In genomic region chr1:116418091-116418830, GRCh38 we compare ENCODE assay signal across 1 cellular context.
TF ChIP-seq lines count a peak whose summit lies in the region.

No MANE protein-coding gene starts in this region.

TF ChIP-seq in HepG2, 621 proteins besides CTCF, POLR2A, EP300 and RAD21 (continued from another document and continues in another):
- TF ChIP-seq PRDM15 (CRISPR knock-in tag; IDR thresholded peaks at IDR 0.05) (peak; percentile 86), ZSCAN12 (CRISPR knock-in tag; IDR thresholded peaks at IDR 0.05) (no peak), ZNF331 (CRISPR knock-in tag; IDR thresholded peaks at IDR 0.05) (peak; percentile 79), PAWR (CRISPR knock-in tag; IDR thresholded peaks at IDR 0.05; ENCODE audit: borderline replicate concordance) (no peak), AHR (CRISPR knock-in tag; IDR thresholded peaks at IDR 0.05) (peak; percentile 93; the same call in 1 of the 2 replicates), MXD4 (CRISPR knock-in tag; IDR thresholded peaks at IDR 0.05) (peak; percentile 18; the same call in 1 of the 2 replicates), ATF2 (CRISPR knock-in tag; IDR thresholded peaks at IDR 0.05) (peak; percentile 66), ZXDC (CRISPR knock-in tag; IDR thresholded peaks at IDR 0.05) (no peak; the same call in 1 of the 2 replicates), ZNF317 (CRISPR knock-in tag; IDR thresholded peaks at IDR 0.05) (peak; percentile 43; the same call in 1 of the 2 replicates), FOXP4 (CRISPR knock-in tag; IDR thresholded peaks at IDR 0.05) (peak; percentile 38; the same call in 1 of the 2 replicates), HDAC1 (CRISPR knock-in tag; IDR thresholded peaks at IDR 0.05) (peak; percentile 94), ASH2L (IDR thresholded peaks at IDR 0.05; ENCODE audit: insufficient read length, low read depth, low read length) (peak; percentile 65), ZNF605 (CRISPR knock-in tag; IDR thresholded peaks at IDR 0.05) (peak; percentile 81; the same call in 1 of the 2 replicates), CHD4 (IDR thresholded peaks at IDR 0.05; ENCODE audit: borderline replicate concordance, low read length) (no peak), DMAP1 (CRISPR knock-in tag; IDR thresholded peaks at IDR 0.05) (peak; percentile 83), DR1 (CRISPR knock-in tag; IDR thresholded peaks at IDR 0.05) (peak; percentile 86; the same call in 1 of the 2 replicates), ZNF749 (CRISPR knock-in tag; IDR thresholded peaks at IDR 0.05; ENCODE audit: borderline replicate concordance) (peak; percentile 63; the same call in 1 of the 2 replicates), MAX (IDR thresholded peaks at IDR 0.05) (peak; percentile 91), ZSCAN9 (CRISPR knock-in tag; IDR thresholded peaks at IDR 0.05; ENCODE audit: borderline replicate concordance) (peak; percentile 23; the same call in 1 of the 2 replicates), ZNF274 (CRISPR knock-in tag; IDR thresholded peaks at IDR 0.05) (peak; percentile 92), HNRNPK (IDR thresholded peaks at IDR 0.05; ENCODE audit: low read depth, low read length, poor library complexity, severe bottlenecking) (peak; percentile 33), TRAFD1 (CRISPR knock-in tag; IDR thresholded peaks at IDR 0.05; ENCODE audit: borderline replicate concordance) (peak; percentile 17; the same call in 1 of the 2 replicates), SP140L (CRISPR knock-in tag; IDR thresholded peaks at IDR 0.05; ENCODE audit: borderline replicate concordance) (peak; percentile 71; the same call in 1 of the 2 replicates), SNAI1 (CRISPR knock-in tag; IDR thresholded peaks at IDR 0.05; ENCODE audit: borderline replicate concordance) (peak; percentile 39; the same call in 1 of the 2 replicates), ZNF746 (CRISPR knock-in tag; IDR thresholded peaks at IDR 0.05) (0 out of 2 replicates have a peak, but pooled peaks have one; percentile 49), PLRG1 (conservative IDR thresholded peaks at IDR 0.05) (no peak), HNF4A (CRISPR knock-in tag; IDR thresholded peaks at IDR 0.05) (peak; percentile 45; the same call in 1 of the 2 replicates), SAP130 (CRISPR knock-in tag; IDR thresholded peaks at IDR 0.05; ENCODE audit: low read depth) (peak; percentile 94), ZNF556 (CRISPR knock-in tag; IDR thresholded peaks at IDR 0.05; ENCODE audit: borderline replicate concordance) (0 out of 2 replicates have a peak, but pooled peaks have one; percentile 29), HINFP (CRISPR knock-in tag; IDR thresholded peaks at IDR 0.05; ENCODE audit: low read depth) (peak; percentile 64), ZSCAN21 (CRISPR knock-in tag; IDR thresholded peaks at IDR 0.05; ENCODE audit: borderline replicate concordance) (peak; percentile 87), ZNF510 (CRISPR knock-in tag; IDR thresholded peaks at IDR 0.05; ENCODE audit: low read depth) (no peak), MIXL1 (CRISPR knock-in tag; IDR thresholded peaks at IDR 0.05) (0 out of 2 replicates have a peak, but pooled peaks have one; percentile 38), NFKB2 (CRISPR knock-in tag; IDR thresholded peaks at IDR 0.05; ENCODE audit: borderline replicate concordance) (peak; percentile 88; the same call in 1 of the 2 replicates), ZNF574 (CRISPR knock-in tag; IDR thresholded peaks at IDR 0.05) (peak; percentile 76), ZBTB49 (CRISPR knock-in tag; IDR thresholded peaks at IDR 0.05; ENCODE audit: borderline replicate concordance) (no peak; the same call in 1 of the 2 replicates), TEAD3 (CRISPR knock-in tag; optimal IDR thresholded peaks at IDR 0.05; ENCODE audit: borderline replicate concordance) (peak; percentile 42), ZNF607 (CRISPR knock-in tag; IDR thresholded peaks at IDR 0.05; ENCODE audit: borderline replicate concordance) (peak; percentile 74), MEF2D (CRISPR knock-in tag; IDR thresholded peaks at IDR 0.05) (peak; percentile 43; the same call in 1 of the 2 replicates), CHD2 (IDR thresholded peaks at IDR 0.05; ENCODE audit: low read depth, low read length) (peak; percentile 92)
